21 cellular contexts compared by ENCODE assay signal in the genomic region with DNA sequence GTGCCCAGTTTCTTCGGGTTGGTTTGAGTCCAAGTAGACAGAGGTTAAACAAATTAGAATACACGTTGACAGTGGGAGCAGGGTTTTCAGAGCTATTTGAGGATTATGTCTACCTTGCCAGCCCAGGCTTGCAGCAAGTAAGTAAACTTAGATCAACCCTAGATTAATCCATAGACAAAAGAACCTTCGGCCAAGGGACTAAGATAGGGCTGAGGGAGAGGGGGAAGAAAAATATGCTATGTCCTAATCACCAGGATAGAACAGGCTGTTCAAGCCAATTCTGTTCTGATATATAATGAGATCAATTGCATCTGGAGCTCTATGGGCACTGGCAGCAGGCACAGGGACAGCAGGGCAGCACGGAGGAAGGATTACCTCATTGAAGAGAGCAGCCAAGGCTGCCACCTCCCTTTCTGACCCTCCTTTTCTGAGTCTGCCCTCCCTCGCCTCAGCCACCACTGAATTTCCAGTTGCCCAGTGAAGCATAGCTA.
DNase-seq lines count a peak whose midpoint lies in the region; ATAC-seq and TF ChIP-seq lines count a peak whose summit lies in the region.
"Had no signal": no experiment of that assay in that cellular context is flagged by ENCODE, and none has a peak within 500 bp of the region (broad histone marks: within the 10 kb centered on the region; RNA-seq: fewer than 3 reads in every experiment).

No MANE protein-coding gene starts in this region.

- peaks cover 10% of the 10 kb centered on the region for H3K9me3 Mint-ChIP-seq in mesothelial cell of epicardium
- no peaks in the 10 kb centered on the region for H3K9me3 Mint-ChIP-seq in Caco-2 (ENCODE audit: unreplicated experiment)
- H3K9me3 Mint-ChIP-seq: dendritic cell treated with granulocyte-macrophage colony-stimulating factor and Interleukin-4, amounts not matched to agents 40 ng/mL and 50 ng/mL, for 4 days; naive thymus-derived CD8-positive, alpha-beta T cell had no signal

- no peaks in the 10 kb centered on the region for H3K36me3 ChIP-seq in upper lobe of right lung
- H3K36me3 ChIP-seq in Caco-2 (ENCODE audit: control insufficient read depth, insufficient read depth, low read length), result no peaks in the 10 kb centered on the region
- H3K36me3 ChIP-seq: lower lobe of right lung, SJSA1 had no signal

- H3K9me3 ChIP-seq in upper lobe of right lung (no peaks in the 10 kb centered on the region), Caco-2 (0 out of 2 replicates have a peak, but pooled peaks cover 4% of the 10 kb centered on the region)
- H3K9me3 ChIP-seq: lower lobe of right lung, SJSA1 had no signal

- no peak overlapping the region for H3K4me3 ChIP-seq in upper lobe of right lung
- no peak overlapping the region for H3K4me3 ChIP-seq in Caco-2 (ENCODE audit: low read depth, low read length)
- H3K4me3 ChIP-seq: GM23248, lower lobe of right lung, SJSA1 had no signal

- in situ Hi-C loops in Caki2 (cut with HindIII; ENCODE audit: low pct_unique_long_range_greater_than_20kb, low sequenced_read_pairs), result no loop called here

- no peak for ATAC-seq in activated CD4-positive, CD25-positive, alpha-beta regulatory T cell treated with anti-CD3 and anti-CD28 coated beads, Interleukin-2, amount 50 U/mL, for 24 hours
- ATAC-seq in upper lobe of right lung, result no peak
- ATAC-seq: foreskin keratinocyte; lower lobe of right lung; naive thymus-derived CD8-positive, alpha-beta T cell had no signal

- DNase-seq in Caki2 (ENCODE audit: low read depth) (peak; percentile 14), M059J (ENCODE audit: low read depth) (peak; percentile 9), amniotic epithelial cell (ENCODE audit: low read depth) (peak; percentile 50), mesothelial cell of epicardium (ENCODE audit: low spot score in 2 of 2, unreplicated experiment in 2 of 2) (no peak), GDM1 (lab: John Stamatoyannopoulos, UW) (no peak), upper lobe of right lung (no peak), Caco-2 (no peak)
- DNase-seq: activated CD4-positive, CD25-positive, alpha-beta regulatory T cell; activated CD8-positive, alpha-beta memory T cell treated with anti-CD3 and anti-CD28 coated beads for 24 hours; GM23248; lower lobe of right lung; naive thymus-derived CD8-positive, alpha-beta T cell; NCI-H146; NCI-H226; stimulated activated CD4-positive, alpha-beta T cell treated with anti-CD3 and anti-CD28 coated beads, Interleukin-4, amount 100 ng/mL, for 4 hours; substantia nigra had no signal

- H3K27ac ChIP-seq in upper lobe of right lung, result no peak overlapping the region
- H3K27ac ChIP-seq: foreskin keratinocyte, GM23248, lower lobe of right lung, SJSA1 had no signal

- CTCF ChIA-PET in Caco-2 (lab: Charles Lee), result no interaction called here

- H3K4me1 ChIP-seq in upper lobe of right lung (no peaks in the 10 kb centered on the region), Caco-2 (no peaks in the 10 kb centered on the region)
- H3K4me1 ChIP-seq: foreskin keratinocyte, lower lobe of right lung, SJSA1 had no signal

- peaks cover 15% of the 10 kb centered on the region for H3K4me1 Mint-ChIP-seq in mesothelial cell of epicardium
- H3K4me1 Mint-ChIP-seq in Caco-2 (ENCODE audit: low read depth, unreplicated experiment), result no peaks in the 10 kb centered on the region
- H3K4me1 Mint-ChIP-seq: naive thymus-derived CD8-positive, alpha-beta T cell had no signal

- H3K4me3 Mint-ChIP-seq in mesothelial cell of epicardium, result no peak overlapping the region
- H3K4me3 Mint-ChIP-seq in Caco-2 (ENCODE audit: unreplicated experiment), result no peak overlapping the region
- H3K4me3 Mint-ChIP-seq: activated naive CD8-positive, alpha-beta T cell; dendritic cell treated with granulocyte-macrophage colony-stimulating factor and Interleukin-4, amounts not matched to agents 40 ng/mL and 50 ng/mL, for 4 days; naive thymus-derived CD8-positive, alpha-beta T cell had no signal

- intact Hi-C loops in upper lobe of right lung (cut with DNase I) (no loop called here), Caco-2 (cut with micrococcal nuclease; ENCODE audit: unreplicated experiment) (no loop called here)

- no peaks in the 10 kb centered on the region for H3K27me3 Mint-ChIP-seq in mesothelial cell of epicardium (ENCODE audit: low read depth)
- no peaks in the 10 kb centered on the region for H3K27me3 Mint-ChIP-seq in Caco-2 (ENCODE audit: insufficient read depth, unreplicated experiment)
- H3K27me3 Mint-ChIP-seq: dendritic cell treated with granulocyte-macrophage colony-stimulating factor and Interleukin-4, amounts not matched to agents 40 ng/mL and 50 ng/mL, for 4 days had no signal

- no peaks in the 10 kb centered on the region for H3K27me3 ChIP-seq in upper lobe of right lung
- no peaks in the 10 kb centered on the region for H3K27me3 ChIP-seq in Caco-2 (replicated peaks; ENCODE audit: control insufficient read depth, insufficient read depth, low read length)
- H3K27me3 ChIP-seq: foreskin keratinocyte, SJSA1 had no signal

- H3K27ac Mint-ChIP-seq in mesothelial cell of epicardium, result peak overlapping the region; percentile 43
- H3K27ac Mint-ChIP-seq in Caco-2 (ENCODE audit: unreplicated experiment), result no peak overlapping the region
- H3K27ac Mint-ChIP-seq: activated naive CD8-positive, alpha-beta T cell; dendritic cell treated with granulocyte-macrophage colony-stimulating factor and Interleukin-4, amounts not matched to agents 40 ng/mL and 50 ng/mL, for 4 days; naive thymus-derived CD8-positive, alpha-beta T cell had no signal

- no TSS peak for BruUV-seq in Caco-2 (replicated peaks; lab: Mats Ljungman, UMichigan)

- POLR2A ChIA-PET in Caco-2 (lab: Charles Lee), result no interaction called here

- H3K36me3 Mint-ChIP-seq in mesothelial cell of epicardium (no peaks in the 10 kb centered on the region), Caco-2 (ENCODE audit: insufficient read depth, unreplicated experiment) (no peaks in the 10 kb centered on the region)
- H3K36me3 Mint-ChIP-seq: activated naive CD8-positive, alpha-beta T cell had no signal

- no peak for TF ChIP-seq CTCF in mesothelial cell of epicardium (IDR thresholded peaks at IDR 0.05; ENCODE audit: unreplicated experiment)
- no peak for TF ChIP-seq CTCF in upper lobe of right lung (IDR thresholded peaks at IDR 0.05)
- no peak for TF ChIP-seq CTCF in Caco-2 (IDR thresholded peaks at IDR 0.05; ENCODE audit: insufficient read depth in 1 of 2, low read depth in 1 of 2, low read length in 1 of 2, severe bottlenecking in 1 of 2, unreplicated experiment in 1 of 2)

Comparison
In these comparisons a context has a peak if more than half of its experiments do, and no peak if none do; other contexts are left out.
1. DNase-seq: peak in Caki2 (single experiment), M059J (single experiment) and amniotic epithelial cell (single experiment); none in mesothelial cell of epicardium (0 of 2), GDM1 (single experiment), upper lobe of right lung (single experiment) and Caco-2 (0 of 2).